Comparison of ENCODE assay signal across 8 cellular contexts in the genomic region with DNA sequence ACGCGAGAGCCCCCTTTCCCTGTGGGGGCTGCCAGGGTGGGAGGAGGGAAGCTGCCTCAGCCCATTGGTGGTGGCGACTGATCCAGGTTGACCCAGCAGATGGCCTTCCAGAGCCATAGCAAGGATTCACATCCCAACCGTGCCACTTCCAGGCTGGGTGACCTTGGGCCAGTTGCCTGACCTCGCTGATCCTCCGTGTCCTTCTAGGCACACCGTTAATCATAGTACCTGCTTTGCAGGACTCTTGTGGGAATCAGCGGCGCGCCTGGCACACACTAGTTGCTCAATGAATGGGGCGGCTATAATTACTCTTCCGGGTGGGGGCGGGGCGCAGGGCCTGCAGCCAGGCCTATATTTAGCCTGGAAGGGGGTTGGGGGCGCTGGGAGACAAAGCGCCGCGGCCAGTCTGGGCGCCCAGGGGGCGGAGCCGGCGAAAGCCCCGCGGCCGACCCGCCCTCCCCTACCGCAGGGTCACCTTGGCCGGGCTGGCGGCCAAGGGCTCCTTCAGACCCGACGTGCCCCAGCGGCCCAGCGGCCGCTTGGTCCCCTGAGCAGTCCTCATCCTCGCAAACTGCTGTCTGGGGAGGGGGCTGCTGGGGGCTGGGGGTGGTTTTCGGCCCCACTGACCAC. TPM values are rescaled to one million over a fixed set of nuclear protein-coding genes. Genes with fewer than 3 reads are reported as not detected.
DNase-seq lines count a peak whose midpoint lies in the region; ATAC-seq and TF ChIP-seq lines count a peak whose summit lies in the region.
"Had no signal": no experiment of that assay in that cellular context is flagged by ENCODE, and none has a peak within 500 bp of the region (broad histone marks: within the 10 kb centered on the region; RNA-seq: fewer than 3 reads in every experiment).

No MANE protein-coding gene starts in this region.

- H3K4me3 ChIP-seq in left ventricle myocardium inferior (peak overlapping the region; percentile 74), rectal smooth muscle tissue (ENCODE audit: low read length) (peak overlapping the region; percentile 56)

- no peaks in the 10 kb centered on the region for H3K4me1 Mint-ChIP-seq in activated T-helper 17 cell treated with anti-CD3 and anti-CD28 coated beads, Interleukin-2, amount 50 U/mL, for 72 hours

- intact Hi-C loops in left ventricle myocardium inferior (cut with micrococcal nuclease) = no loop called here

- no peaks in the 10 kb centered on the region for H3K36me3 Mint-ChIP-seq in activated T-helper 17 cell treated with anti-CD3 and anti-CD28 coated beads, Interleukin-2, amount 50 U/mL, for 72 hours (ENCODE audit: low read depth)

- H3K27ac ChIP-seq in left ventricle myocardium inferior (replicated peaks) (peak overlapping the region; percentile 97), rectal smooth muscle tissue (ENCODE audit: low read depth, low read length) (peak overlapping the region; percentile 99)

- no peaks in the 10 kb centered on the region for H3K27me3 ChIP-seq in left ventricle myocardium inferior (ENCODE audit: low read depth)
- H3K27me3 ChIP-seq in rectal smooth muscle tissue (ENCODE audit: control insufficient read depth, insufficient read depth, low read length) = no peaks in the 10 kb centered on the region

- no peaks in the 10 kb centered on the region for H3K9me3 Mint-ChIP-seq in activated T-helper 17 cell treated with anti-CD3 and anti-CD28 coated beads, Interleukin-2, amount 50 U/mL, for 72 hours

- H3K9me3 ChIP-seq in left ventricle myocardium inferior (replicated peaks) = no peaks in the 10 kb centered on the region

- H3K4me3 Mint-ChIP-seq in activated T-helper 17 cell treated with anti-CD3 and anti-CD28 coated beads, Interleukin-2, amount 50 U/mL, for 72 hours = peak overlapping the region; percentile 26

- ATAC-seq in activated T-helper 17 cell treated with anti-CD3 and anti-CD28 coated beads, Interleukin-2, amount 50 U/mL, for 72 hours (replicated peaks) = peak; percentile 31
- ATAC-seq in GM21529 (IDR thresholded peaks at IDR 0.05; ENCODE audit: unreplicated experiment) = no peak
- ATAC-seq in GM18868 (IDR thresholded peaks at IDR 0.05; ENCODE audit: unreplicated experiment) = no peak

- H3K4me1 ChIP-seq in left ventricle myocardium inferior (peaks cover 51% of the 10 kb centered on the region), rectal smooth muscle tissue (ENCODE audit: control insufficient read depth, insufficient read depth, low read length) (peaks cover 28% of the 10 kb centered on the region)

- H3K27me3 Mint-ChIP-seq in activated T-helper 17 cell treated with anti-CD3 and anti-CD28 coated beads, Interleukin-2, amount 50 U/mL, for 72 hours = peaks cover 18% of the 10 kb centered on the region

- no peak overlapping the region for H3K27ac Mint-ChIP-seq in activated T-helper 17 cell treated with anti-CD3 and anti-CD28 coated beads, Interleukin-2, amount 50 U/mL, for 72 hours

- H3K36me3 ChIP-seq in left ventricle myocardium inferior = peaks cover 10% of the 10 kb centered on the region
- H3K36me3 ChIP-seq in rectal smooth muscle tissue (ENCODE audit: control insufficient read depth, insufficient read depth, low read length) = no peaks in the 10 kb centered on the region

- 0 out of 3 replicates have a peak, but pooled peaks have one; percentile 10 for TF ChIP-seq CTCF in GM12872 (IDR thresholded peaks at IDR 0.05; ENCODE audit: insufficient read depth, low read depth, low read length)
- no peak for TF ChIP-seq CTCF in left ventricle myocardium inferior (IDR thresholded peaks at IDR 0.05; ENCODE audit: borderline replicate concordance)

- DNase-seq in NCI-H146 treated with DMSO at 0.1 percent for 48 hours (lab: John Stamatoyannopoulos, UW; ENCODE audit: unreplicated experiment) (peak; percentile 31), left ventricle myocardium inferior (peak; percentile 82)

- H3K9ac ChIP-seq in rectal smooth muscle tissue (ENCODE audit: low read length) = no peak overlapping the region

RNA-seq across cellular contexts. Expression of gene HSPB7, which starts 5.1 kb away (rescaled TPM):
- total RNA-seq in activated T-helper 17 cell treated with anti-CD3 and anti-CD28 coated beads, Interleukin-2, amount 50 U/mL, for 72 hours = not detected
- total RNA-seq in left ventricle myocardium inferior = 4,061 TPM
- total RNA-seq: activated CD8-positive, alpha-beta memory T cell treated with anti-CD3 and anti-CD28 coated beads for 36 hours had no signal

RNA-seq across cellular contexts. Expression of gene SRARP, which starts 8.7 kb away (rescaled TPM):
- total RNA-seq in activated T-helper 17 cell treated with anti-CD3 and anti-CD28 coated beads, Interleukin-2, amount 50 U/mL, for 72 hours = not detected
- total RNA-seq in left ventricle myocardium inferior = 1.0 TPM
- total RNA-seq: activated CD8-positive, alpha-beta memory T cell treated with anti-CD3 and anti-CD28 coated beads for 36 hours had no signal

RNA-seq across cellular contexts. Expression of gene CLCNKA, which starts 9.1 kb away (rescaled TPM):
- total RNA-seq in activated T-helper 17 cell treated with anti-CD3 and anti-CD28 coated beads, Interleukin-2, amount 50 U/mL, for 72 hours = under 1 TPM in 1 of 2 donors, not detected in 1; 0.40 TPM
- 0.16 TPM for total RNA-seq in left ventricle myocardium inferior
- total RNA-seq: activated CD8-positive, alpha-beta memory T cell treated with anti-CD3 and anti-CD28 coated beads for 36 hours had no signal

RNA-seq across cellular contexts. Expression of gene CLCNKB, which starts 30.9 kb away (rescaled TPM):
- total RNA-seq in activated T-helper 17 cell treated with anti-CD3 and anti-CD28 coated beads, Interleukin-2, amount 50 U/mL, for 72 hours = under 1 TPM in 1 of 2 donors, not detected in 1; 0.13 TPM
- total RNA-seq in left ventricle myocardium inferior = 1.3 TPM
- total RNA-seq: activated CD8-positive, alpha-beta memory T cell treated with anti-CD3 and anti-CD28 coated beads for 36 hours had no signal

RNA-seq across cellular contexts. Expression of gene ZBTB17, which starts 36.8 kb away (rescaled TPM):
- 100 to 1,000 TPM in 1 of 2 donors, 10 to 100 TPM in 1; 62.0 to 135 TPM for total RNA-seq in activated T-helper 17 cell treated with anti-CD3 and anti-CD28 coated beads, Interleukin-2, amount 50 U/mL, for 72 hours
- total RNA-seq in left ventricle myocardium inferior = 24.7 TPM

Comparison
In these comparisons a context has a peak if more than half of its experiments do, and no peak if none do; other contexts are left out.
1. RNA of gene HSPB7, which starts 5.1 kb away (total RNA-seq): 4,061 TPM in left ventricle myocardium inferior (single experiment); not detected in activated T-helper 17 cell treated with anti-CD3 and anti-CD28 coated beads, Interleukin-2, amount 50 U/mL, for 72 hours; every median in the first group is over 1,000 times any median in the second.